In the genomic region with DNA sequence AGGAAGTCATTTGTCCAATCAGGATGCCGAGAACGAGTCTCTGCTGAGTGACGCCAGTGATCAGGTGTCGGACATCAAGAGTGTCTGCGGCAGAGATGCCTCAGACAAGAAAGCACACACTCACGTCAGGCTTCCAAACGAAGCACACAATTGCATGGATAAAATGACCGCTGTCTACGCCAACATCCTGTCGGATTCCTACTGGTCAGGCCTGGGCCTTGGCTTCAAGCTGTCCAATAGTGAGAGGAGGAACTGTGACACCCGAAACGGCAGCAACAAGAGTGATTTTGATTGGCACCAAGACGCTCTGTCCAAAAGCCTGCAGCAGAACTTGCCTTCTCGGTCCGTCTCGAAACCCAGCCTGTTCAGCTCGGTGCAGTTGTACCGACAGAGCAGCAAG, we compare ENCODE assay signal across 28 cellular contexts.
"Had no signal": no experiment of that assay in that cellular context is flagged by ENCODE, and none has a peak within 500 bp of the region (broad histone marks: within the 10 kb centered on the region; RNA-seq: fewer than 3 reads in every experiment).

No MANE protein-coding gene starts in this region.

- H3K36me3 ChIP-seq: WERI-Rb-1 had no signal

- ATAC-seq: activated CD8-positive, alpha-beta memory T cell treated with anti-CD3 and anti-CD28 coated beads, Interleukin-2, amount 10 ng/mL, durations not matched to agents 7 days and 5 days; activated naive CD8-positive, alpha-beta T cell treated with anti-CD3 and anti-CD28 coated beads, Interleukin-2, amount 50 U/mL, for 24 hours; Panc1 had no signal

- H3K27ac ChIP-seq: WERI-Rb-1 had no signal

- DNase-seq: activated CD4-positive, alpha-beta memory T cell treated with anti-CD3 and anti-CD28 coated beads, Interleukin-2, amount 10 ng/mL, durations not matched to agents 7 days and 5 days; activated CD4-positive, alpha-beta T cell treated with anti-CD3 and anti-CD28 coated beads for 1 hour; activated CD4-positive, alpha-beta T cell treated with anti-CD3 and anti-CD28 coated beads for 48 hours; activated CD4-positive, CD25-positive, alpha-beta regulatory T cell; activated CD8-positive, alpha-beta memory T cell treated with anti-CD3 and anti-CD28 coated beads for 24 hours; activated CD8-positive, alpha-beta memory T cell treated with anti-CD3 and anti-CD28 coated beads, Interleukin-2, amount 10 ng/mL, durations not matched to agents 7 days and 5 days; activated CD8-positive, alpha-beta memory T cell treated with anti-CD3 and anti-CD28 coated beads, Interleukin-2, amount 50 U/mL, for 48 hours; activated effector memory CD4-positive, alpha-beta T cell treated with Interleukin-2 at 50 U/mL for 16 hours; activated naive CD4-positive, alpha-beta T cell treated with anti-CD3 and anti-CD28 coated beads, Interleukin-2, amount 10 ng/mL, durations not matched to agents 7 days and 5 days; activated naive CD8-positive, alpha-beta T cell treated with anti-CD3 and anti-CD28 coated beads, Interleukin-2, amount 50 U/mL, for 24 hours; activated T-cell treated with anti-CD3 and anti-CD28 coated beads, Interleukin-2, amount 50 U/mL, for 48 hours; anterior cingulate cortex; central memory CD4-positive, alpha-beta T cell; NCI-H1092 treated with DMSO at 0.1 percent for 48 hours; NCI-H1417; NCI-H146; NCI-H187 treated with DMSO at 0.1 percent for 48 hours; NCI-H2081; NCI-H2171 treated with DMSO at 0.1 percent for 48 hours; NCI-H345; NCI-H524 treated with DMSO at 0.1 percent for 48 hours; RPMI8226; SIG-M5; SW 1271; T-helper 1 cell; T1000; WERI-Rb-1 had no signal
